ENCODE assay signal across 1 cellular context in genomic region chr15:78264304-78265136, GRCh38.
A peak's percentile ranks its signal among the peaks of the same experiment; 100 is the strongest.
TF ChIP-seq lines count a peak whose summit lies in the region.

DNAJA4 (plus strand) TSS chr15:78264562; CDS start chr15:78264764, 202 bp downstream.

TF ChIP-seq in GM12878, 131 proteins besides CTCF, POLR2A, EP300 and RAD21 (continued from another document):
- peak; percentile 78 for TF ChIP-seq ZNF687 (IDR thresholded peaks at IDR 0.05)
TF ChIP-seq in GM12878: peak in this region for 3.
